10 cellular contexts compared by ENCODE assay signal in genomic region chr3:122952509-122952908, GRCh38.
A peak's percentile ranks its signal among the peaks of the same experiment; 100 is the strongest.
DNase-seq lines count a peak whose midpoint lies in the region; ATAC-seq and TF ChIP-seq lines count a peak whose summit lies in the region.
"Had no signal": no experiment of that assay in that cellular context is flagged by ENCODE, and none has a peak within 500 bp of the region (broad histone marks: within the 10 kb centered on the region; RNA-seq: fewer than 3 reads in every experiment).

No MANE protein-coding gene starts in this region.

- H3K4me1 Mint-ChIP-seq in activated B cell treated with CpG ODN at 0.5 μM for 24 hours (peaks cover 6% of the 10 kb centered on the region), T-helper 17 cell (peaks cover 3% of the 10 kb centered on the region)

- H3K27me3 Mint-ChIP-seq in activated B cell treated with CpG ODN at 0.5 μM for 24 hours (peaks cover 5% of the 10 kb centered on the region), T-helper 17 cell (peaks cover 25% of the 10 kb centered on the region)

- H3K4me1 ChIP-seq in mucosa of descending colon (ENCODE audit: low read depth), result no peaks in the 10 kb centered on the region

- H3K36me3 ChIP-seq in mucosa of descending colon (ENCODE audit: low read depth), result no peaks in the 10 kb centered on the region

- H3K4me3 Mint-ChIP-seq in activated B cell treated with CpG ODN at 0.5 μM for 24 hours (no peak overlapping the region), T-helper 17 cell (no peak overlapping the region)

- DNase-seq in activated B cell treated with CpG ODN at 0.5 μM for 24 hours (no peak), mucosa of descending colon (no peak), DMS79 treated with DMSO at 0.1 percent for 48 hours (lab: John Stamatoyannopoulos, UW) (no peak), T-helper 17 cell (no peak), coronary artery (ENCODE audit: low spot score) (no peak), NCI-H524 (lab: John Stamatoyannopoulos, UW) (no peak)
- DNase-seq: NCI-H1092 treated with DMSO at 0.1 percent for 48 hours had no signal

- H3K36me3 Mint-ChIP-seq in activated B cell treated with CpG ODN at 0.5 μM for 24 hours (ENCODE audit: low read depth), result no peaks in the 10 kb centered on the region
- H3K36me3 Mint-ChIP-seq in T-helper 17 cell (ENCODE audit: low read depth), result peaks cover 2% of the 10 kb centered on the region

- ATAC-seq in GM18907 (IDR thresholded peaks at IDR 0.05; ENCODE audit: unreplicated experiment) (peak; percentile 84), HG03442 (IDR thresholded peaks at IDR 0.05; ENCODE audit: unreplicated experiment) (peak; percentile 73), activated B cell treated with CpG ODN at 0.5 μM for 24 hours (ENCODE audit: low read depth) (peak; percentile 97), mucosa of descending colon (peak; percentile 81), T-helper 17 cell (no peak)

- H3K4me3 ChIP-seq in mucosa of descending colon (no peak overlapping the region), coronary artery (no peak overlapping the region)
- H3K4me3 ChIP-seq: skin epidermis had no signal

- CTCF ChIA-PET in activated B cell treated with CpG ODN at 0.5 μM for 24 hours (lab: Charles Lee), result no interaction called here

- TF ChIP-seq CTCF in activated B cell treated with CpG ODN at 0.5 μM for 24 hours (IDR thresholded peaks at IDR 0.05) (no peak), mucosa of descending colon (IDR thresholded peaks at IDR 0.05) (no peak), coronary artery (IDR thresholded peaks at IDR 0.05) (no peak)

- H3K27ac Mint-ChIP-seq in activated B cell treated with CpG ODN at 0.5 μM for 24 hours (no peak overlapping the region), T-helper 17 cell (no peak overlapping the region)

- POLR2A ChIA-PET in activated B cell treated with CpG ODN at 0.5 μM for 24 hours (lab: Charles Lee), result no interaction called here

- H3K9me3 ChIP-seq in mucosa of descending colon (no peaks in the 10 kb centered on the region), T-helper 17 cell (ENCODE audit: control insufficient read depth, low read length, poor library complexity, severe bottlenecking) (no peaks in the 10 kb centered on the region)

- peak overlapping the region in 1 of 2 donors; percentile 48 for H3K27ac ChIP-seq in coronary artery
- H3K27ac ChIP-seq: skin epidermis had no signal

- H3K9me3 Mint-ChIP-seq in activated B cell treated with CpG ODN at 0.5 μM for 24 hours, result no peaks in the 10 kb centered on the region

- intact Hi-C loops in activated B cell treated with CpG ODN at 0.5 μM for 24 hours (cut with micrococcal nuclease) (no loop called here), mucosa of descending colon (cut with DNase I, micrococcal nuclease) (no loop called here)
